9 cellular contexts compared by ENCODE assay signal in genomic region chr2:73451263-73451972, GRCh38.
DNase-seq lines count a peak whose midpoint lies in the region; ATAC-seq and TF ChIP-seq lines count a peak whose summit lies in the region.
"Had no signal": no experiment of that assay in that cellular context is flagged by ENCODE, and none has a peak within 500 bp of the region (broad histone marks: within the 10 kb centered on the region; RNA-seq: fewer than 3 reads in every experiment).

No MANE protein-coding gene starts in this region.

- no peak overlapping the region for H3K4me3 ChIP-seq in testis
- H3K4me3 ChIP-seq in suprapubic skin = no peak overlapping the region
- H3K4me3 ChIP-seq: MG63 had no signal

- ATAC-seq in GM19324 (IDR thresholded peaks at IDR 0.05; ENCODE audit: low FRiP score, unreplicated experiment) = peak; percentile 95
- peak; percentile 97 for ATAC-seq in HG02884 (IDR thresholded peaks at IDR 0.05; ENCODE audit: unreplicated experiment)

- TF ChIP-seq CTCF in testis (IDR thresholded peaks at IDR 0.05) = no peak
- no peak for TF ChIP-seq CTCF in suprapubic skin (IDR thresholded peaks at IDR 0.05)

- 81 to 100% methylated on average over 1 of the region's 1 CpG for WGBS in testis, 2 donors
- 100% methylated on average over 1 of the region's 1 CpG for WGBS in suprapubic skin

- H3K9me3 ChIP-seq in testis = no peaks in the 10 kb centered on the region
- H3K9me3 ChIP-seq in suprapubic skin = no peaks in the 10 kb centered on the region
- H3K9me3 ChIP-seq: MG63 had no signal

- TF ChIP-seq EP300 in suprapubic skin (IDR thresholded peaks at IDR 0.05) = no peak

- TF ChIP-seq POLR2A in testis (IDR thresholded peaks at IDR 0.05) = no peak
- no peak for TF ChIP-seq POLR2A in suprapubic skin (IDR thresholded peaks at IDR 0.05)

- H3K27ac ChIP-seq in testis = no peak overlapping the region
- no peak overlapping the region for H3K27ac ChIP-seq in suprapubic skin

- H3K27me3 ChIP-seq in testis = no peaks in the 10 kb centered on the region
- no peaks in the 10 kb centered on the region for H3K27me3 ChIP-seq in suprapubic skin
- H3K27me3 ChIP-seq: MG63 had no signal

- intact Hi-C loops in testis (cut with DNase I; ENCODE audit: low total_unique reads) = no loop called here

- DNase-seq in AML-193 (lab: John Stamatoyannopoulos, UW) = peak; percentile 27 to 32
- peak; percentile 40 to 59 for DNase-seq in Kasumi-1 (lab: John Stamatoyannopoulos, UW)
- DNase-seq in stimulated activated CD8-positive, alpha-beta memory T cell treated with anti-CD3 and anti-CD28 coated beads, Interleukin-4, amount 100 ng/mL, for 48 hours = no peak
- DNase-seq in T-helper 1 cell = no peak
- DNase-seq in testis = no peak
- no peak for DNase-seq in suprapubic skin (ENCODE audit: low spot score in 2 of 2)
- DNase-seq: MG63 had no signal

- H3K36me3 ChIP-seq in testis (ENCODE audit: low read depth, missing control alignments) = no peaks in the 10 kb centered on the region
- peaks cover 38% of the 10 kb centered on the region for H3K36me3 ChIP-seq in suprapubic skin

- no peaks in the 10 kb centered on the region for H3K4me1 ChIP-seq in testis
- no peaks in the 10 kb centered on the region for H3K4me1 ChIP-seq in suprapubic skin

Comparison
In these comparisons a context has a peak if more than half of its experiments do, and no peak if none do; other contexts are left out.
1. DNase-seq: peak in AML-193 (2 of 2) and Kasumi-1 (2 of 2); none in stimulated activated CD8-positive, alpha-beta memory T cell treated with anti-CD3 and anti-CD28 coated beads, Interleukin-4, amount 100 ng/mL, for 48 hours (single experiment), T-helper 1 cell (0 of 5), testis (single experiment) and suprapubic skin (0 of 2).